Comparison of ENCODE assay signal across 8 cellular contexts in genomic region chr1:228141871-228142615, GRCh38. TPM values are rescaled to one million over a fixed set of nuclear protein-coding genes. Genes with fewer than 3 reads are reported as not detected.
DNase-seq lines count a peak whose midpoint lies in the region; ATAC-seq and TF ChIP-seq lines count a peak whose summit lies in the region.

No MANE protein-coding gene starts in this region.

- no peak for ATAC-seq in GM21528 (IDR thresholded peaks at IDR 0.05; ENCODE audit: low FRiP score, unreplicated experiment)

- H3K9ac ChIP-seq in mucosa of stomach (ENCODE audit: low read length): peak overlapping the region; percentile 93

- peaks cover 3% of the 10 kb centered on the region for H3K36me3 ChIP-seq in mucosa of stomach (ENCODE audit: control insufficient read depth, insufficient read depth, low read length)

- in situ Hi-C loops in KBM-7 (cut with MboI; ENCODE audit: low pct_unique_long_range_greater_than_20kb, low sequenced_read_pairs): no loop called here
- in situ Hi-C loops in astrocyte of the spinal cord (cut with HindIII; ENCODE audit: low sequenced_read_pairs): no loop called here

- peaks cover 43% of the 10 kb centered on the region for H3K4me1 ChIP-seq in mucosa of stomach (ENCODE audit: control insufficient read depth, insufficient read depth, low read length)

- TF ChIP-seq CTCF in astrocyte of the spinal cord (IDR thresholded peaks at IDR 0.05; ENCODE audit: low read depth, low read length): no peak

- DNase-seq in AG08395 (ENCODE audit: low spot score): peak; percentile 20
- DNase-seq in KBM-7: peak; percentile 36
- peak; percentile 24 for DNase-seq in astrocyte of the spinal cord (ENCODE audit: low read depth, low spot score)
- DNase-seq in UCSD-AML1 (lab: John Stamatoyannopoulos, UW; ENCODE audit: unreplicated experiment): no peak
- DNase-seq in NCI-H1417 (lab: John Stamatoyannopoulos, UW): no peak
- no peak for DNase-seq in SK-N-DZ (ENCODE audit: low spot score)

- H3K9me3 ChIP-seq in mucosa of stomach (ENCODE audit: control insufficient read depth, low read length): no peaks in the 10 kb centered on the region

- H3K4me3 ChIP-seq in astrocyte of the spinal cord (ENCODE audit: low read depth, low read length): peak overlapping the region; percentile 84
- H3K4me3 ChIP-seq in mucosa of stomach (ENCODE audit: low read length): peak overlapping the region; percentile 88

- H3K27me3 ChIP-seq in mucosa of stomach (ENCODE audit: control insufficient read depth, insufficient read depth, low read length): no peaks in the 10 kb centered on the region

RNA-seq across cellular contexts. Expression of gene GUK1, which starts 2.0 kb away (rescaled TPM):
- 160 and 194 TPM in 2 replicates for polyA plus RNA-seq in SK-N-DZ (2014; cell fraction: cytosol; rRNA removed)
- 247 and 273 TPM in 2 replicates for polyA plus RNA-seq in SK-N-DZ (2014; cell fraction: nucleus; rRNA removed)

RNA-seq across cellular contexts. Expression of gene GJC2, which starts 7.7 kb away (rescaled TPM):
- polyA plus RNA-seq in SK-N-DZ (2014; cell fraction: cytosol; rRNA removed): 0.09 and 0.20 TPM in 2 replicates
- 0.90 and 1.8 TPM in 2 replicates for polyA plus RNA-seq in SK-N-DZ (2014; cell fraction: nucleus; rRNA removed)

RNA-seq across cellular contexts. Expression of gene IBA57, which starts 23.6 kb away (rescaled TPM):
- polyA plus RNA-seq in SK-N-DZ (2014; cell fraction: cytosol; rRNA removed): 4.7 and 4.8 TPM in 2 replicates
- polyA plus RNA-seq in SK-N-DZ (2014; cell fraction: nucleus; rRNA removed): 2.9 and 5.6 TPM in 2 replicates

RNA-seq across cellular contexts. Expression of gene MRPL55, which starts 32.9 kb away (rescaled TPM):
- 93.2 and 126 TPM in 2 replicates for polyA plus RNA-seq in SK-N-DZ (2014; cell fraction: cytosol; rRNA removed)
- polyA plus RNA-seq in SK-N-DZ (2014; cell fraction: nucleus; rRNA removed): 96.9 and 161 TPM in 2 replicates

RNA-seq across cellular contexts. Expression of gene C1orf35, which starts 38.9 kb away (rescaled TPM):
- polyA plus RNA-seq in SK-N-DZ (2014; cell fraction: cytosol; rRNA removed): 20.2 and 20.7 TPM in 2 replicates
- 76.0 and 86.4 TPM in 2 replicates for polyA plus RNA-seq in SK-N-DZ (2014; cell fraction: nucleus; rRNA removed)

Comparison
In these comparisons a context has a peak if more than half of its experiments do, and no peak if none do; other contexts are left out.
1. DNase-seq: peak in AG08395 (single experiment), KBM-7 (single experiment) and astrocyte of the spinal cord (single experiment); none in UCSD-AML1 (single experiment), NCI-H1417 (0 of 3) and SK-N-DZ (single experiment).